In the genomic region with DNA sequence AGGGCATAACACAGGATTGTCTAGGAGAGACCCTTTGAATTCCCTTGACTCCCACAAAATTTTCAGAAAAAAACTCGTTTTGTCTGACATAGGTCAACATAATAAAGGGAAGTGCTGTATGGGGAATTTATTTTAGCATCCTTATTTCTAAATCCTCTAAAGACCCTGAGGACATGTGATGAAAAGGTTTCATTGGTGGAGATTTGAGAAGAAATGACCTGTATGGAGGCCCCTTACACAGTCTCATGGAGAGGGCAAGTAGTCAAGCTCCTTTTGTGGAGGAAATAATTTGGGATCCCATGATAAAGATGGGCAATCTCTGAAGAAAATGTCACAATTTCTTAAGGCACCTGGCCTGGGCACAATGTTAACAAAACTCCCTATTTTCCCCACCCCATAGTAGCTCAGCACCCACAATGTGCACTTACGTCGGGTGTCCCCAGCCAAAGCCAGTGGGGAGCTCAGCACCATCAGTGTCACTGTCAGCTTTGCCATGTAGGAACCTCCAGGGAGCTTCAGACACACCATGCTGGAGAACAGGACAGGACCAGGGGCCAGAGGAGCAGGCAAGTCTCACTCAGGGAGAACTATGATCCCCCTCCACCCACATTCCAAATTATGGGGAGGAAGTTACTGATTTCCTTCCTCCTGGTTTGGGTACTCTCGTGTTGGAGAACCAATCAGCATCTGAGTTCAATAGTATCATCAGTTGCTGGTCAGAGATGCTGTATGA, we compare ENCODE assay signal across 8 cellular contexts. TPM values are rescaled to one million over a fixed set of nuclear protein-coding genes. Genes with fewer than 3 reads are reported as not detected.
DNase-seq lines count a peak whose midpoint lies in the region; ATAC-seq and TF ChIP-seq lines count a peak whose summit lies in the region.

A gene (minus strand): TSS at position 591 of the 733 bp plus-strand sequence. CDS start 63 bp downstream, at position 528.

- H3K4me2 ChIP-seq in SU-DHL-6 (ENCODE audit: low read depth, low read length, poor library complexity, severe bottlenecking), result peak within 1 kb of the TSS; percentile 41

- H3K79me2 ChIP-seq in SU-DHL-6 (ENCODE audit: insufficient read depth, low read length), result 0 out of 2 replicates have a peak, but pooled peaks cover 4% of the 10 kb centered on the region

- no peaks in the 10 kb centered on the region for H3K36me3 ChIP-seq in SU-DHL-6 (ENCODE audit: low read length)
- H3K36me3 ChIP-seq in thymus (ENCODE audit: control insufficient read depth, insufficient read depth), result no peaks in the 10 kb centered on the region

- H3K4me1 ChIP-seq in thymus (ENCODE audit: control insufficient read depth, insufficient read depth, low read length), result no peaks in the 10 kb centered on the region

- H3K27ac ChIP-seq in SU-DHL-6 (ENCODE audit: low read depth, low read length), result no peak within 1 kb of the TSS
- peak within 1 kb of the TSS; percentile 15 for H3K27ac ChIP-seq in thymus (ENCODE audit: low read depth)

- WGBS in thymus, result 29% methylated on average over 3 of the region's 4 CpGs

- peak within 1 kb of the TSS; percentile 42 for H2AFZ ChIP-seq in SU-DHL-6 (ENCODE audit: low read depth, low read length, severe bottlenecking)

- ATAC-seq in left cardiac atrium (peak; percentile 78 to 93), GM18870 (IDR thresholded peaks at IDR 0.05; ENCODE audit: unreplicated experiment) (no peak)

- H3K4me3 ChIP-seq in SU-DHL-6 (ENCODE audit: insufficient read depth, low read length, poor library complexity, severe bottlenecking) (peak within 1 kb of the TSS; percentile 53), thymus (ENCODE audit: low read length) (no peak within 1 kb of the TSS)

- H3K9me2 ChIP-seq in SU-DHL-6 (replicated peaks; ENCODE audit: insufficient read depth, low read length), result no peaks in the 10 kb centered on the region

- no peaks in the 10 kb centered on the region for H4K20me1 ChIP-seq in SU-DHL-6 (ENCODE audit: low read depth, low read length)

- H3K9me3 ChIP-seq in SU-DHL-6 (ENCODE audit: insufficient read depth, low read length) (no peaks in the 10 kb centered on the region), thymus (ENCODE audit: control insufficient read depth) (no peaks in the 10 kb centered on the region)

- H3K27me3 ChIP-seq in SU-DHL-6 (ENCODE audit: low read length) (no peaks in the 10 kb centered on the region), thymus (ENCODE audit: control insufficient read depth, insufficient read depth) (no peaks in the 10 kb centered on the region)

- peak within 1 kb of the TSS; percentile 43 for H3K9ac ChIP-seq in SU-DHL-6 (ENCODE audit: low read length)

- peak; percentile 3 for DNase-seq in stimulated activated CD4-positive, alpha-beta T cell treated with anti-CD3 and anti-CD28 coated beads, Interleukin-4, amount 100 ng/mL, for 24 hours
- DNase-seq in stimulated activated CD4-positive, alpha-beta T cell treated with anti-CD3 and anti-CD28 coated beads, Interleukin-12 subunit alpha, Interleukin-12 subunit beta, amount 100 ng/mL, for 4 hours, result no peak
- peak; percentile 22 for DNase-seq in left cardiac atrium
- no peak for DNase-seq in stimulated activated naive CD4-positive, alpha-beta T cell treated with Interleukin-2 at 50 U/mL for 16 hours (lab: John Stamatoyannopoulos, UW)
- DNase-seq in NCI-H510A treated with DMSO at 0.1 percent for 48 hours (lab: John Stamatoyannopoulos, UW), result no peak

- intact Hi-C loops in left cardiac atrium (cut with DNase I), result no loop called here

- H3F3A ChIP-seq in SU-DHL-6 (ENCODE audit: insufficient read depth), result no peaks in the 10 kb centered on the region

- TF ChIP-seq CTCF in SU-DHL-6 (IDR thresholded peaks at IDR 0.05; ENCODE audit: insufficient read depth, low read length, poor library complexity, severe bottlenecking), result no peak

RNA-seq across cellular contexts. Expression of the gene that starts here (rescaled TPM):
- 10 to 100 TPM; 27.1 to 82.9 TPM for total RNA-seq in left cardiac atrium
- 20.0 TPM for polyA plus RNA-seq in thymus

Comparison
In these comparisons a context has a peak if more than half of its experiments do, and no peak if none do; other contexts are left out.
1. DNase-seq: peak in stimulated activated CD4-positive, alpha-beta T cell treated with anti-CD3 and anti-CD28 coated beads, Interleukin-4, amount 100 ng/mL, for 24 hours (single experiment) and left cardiac atrium (single experiment); none in stimulated activated CD4-positive, alpha-beta T cell treated with anti-CD3 and anti-CD28 coated beads, Interleukin-12 subunit alpha, Interleukin-12 subunit beta, amount 100 ng/mL, for 4 hours (single experiment), stimulated activated naive CD4-positive, alpha-beta T cell treated with Interleukin-2 at 50 U/mL for 16 hours (single experiment) and NCI-H510A treated with DMSO at 0.1 percent for 48 hours (single experiment).